1 cellular context compared by ENCODE assay signal in genomic region chr9:124320062-124320973, GRCh38.
TF ChIP-seq lines count a peak whose summit lies in the region.

No MANE protein-coding gene starts in this region.

TF ChIP-seq in HCT116, 20 proteins besides CTCF, POLR2A, EP300 and RAD21 (continued from another document):
- TF ChIP-seq EZH2phosphoT487 (IDR thresholded peaks at IDR 0.05; ENCODE audit: borderline replicate concordance), result no peak
- no peak for TF ChIP-seq REST (IDR thresholded peaks at IDR 0.05; ENCODE audit: low read depth)
- TF ChIP-seq EZH2 (IDR thresholded peaks at IDR 0.05), result no peak
- TF ChIP-seq SP1 (IDR thresholded peaks at IDR 0.05; ENCODE audit: low read depth), result no peak
- TF ChIP-seq SRF (IDR thresholded peaks at IDR 0.05; ENCODE audit: low read depth), result no peak
TF ChIP-seq in HCT116: peak in this region for 0.
